In genomic region chr5:143101740-143102386, GRCh38 we compare ENCODE assay signal across 9 cellular contexts.
DNase-seq lines count a peak whose midpoint lies in the region; TF ChIP-seq lines count a peak whose summit lies in the region.
"Had no signal": no experiment of that assay in that cellular context is flagged by ENCODE, and none has a peak within 500 bp of the region (broad histone marks: within the 10 kb centered on the region; RNA-seq: fewer than 3 reads in every experiment).

No MANE protein-coding gene starts in this region.

- peaks cover 24% of the 10 kb centered on the region for H3K4me1 Mint-ChIP-seq in activated naive CD8-positive, alpha-beta T cell (ENCODE audit: low read depth)
- H3K4me1 Mint-ChIP-seq in neural crest cell = peaks cover 15% of the 10 kb centered on the region

- TF ChIP-seq CTCF in MM.1S (IDR thresholded peaks at IDR 0.05; ENCODE audit: low read length) = no peak
- TF ChIP-seq CTCF in neural crest cell (conservative IDR thresholded peaks at IDR 0.05) = no peak

- DNase-seq in AG20443 (ENCODE audit: low spot score) = peak; percentile 18
- DNase-seq in MM.1S = no peak
- no peak for DNase-seq in neural crest cell (ENCODE audit: low read depth, low spot score)
- no peak for DNase-seq in DMS79 (lab: John Stamatoyannopoulos, UW)
- no peak for DNase-seq in NCI-H2081 treated with DMSO at 0.1 percent for 48 hours (lab: John Stamatoyannopoulos, UW)
- no peak for DNase-seq in NK-92 treated with Interleukin-12 subunit alpha and Interleukin-12 subunit beta, amount 100 ng/mL, for 24 hours (lab: John Stamatoyannopoulos, UW)
- no peak for DNase-seq in NCI-H1436 (lab: John Stamatoyannopoulos, UW)
- DNase-seq: cortex of kidney had no signal

- no peak overlapping the region for H3K4me3 ChIP-seq in MM.1S (ENCODE audit: low read length)

- H3K36me3 ChIP-seq in MM.1S (replicated peaks; ENCODE audit: insufficient read depth, low read length) = no peaks in the 10 kb centered on the region

- 0 out of 2 replicates have a peak overlapping the region, but pooled peaks have one; percentile 51 for H3K27ac ChIP-seq in MM.1S (ENCODE audit: low read length)

- H3K9ac ChIP-seq in MM.1S (ENCODE audit: low read length) = no peak overlapping the region

- H3K9me3 ChIP-seq in MM.1S (replicated peaks; ENCODE audit: insufficient read depth, low read length) = no peaks in the 10 kb centered on the region

- H3K79me2 ChIP-seq in MM.1S (ENCODE audit: low read length) = no peaks in the 10 kb centered on the region

- H3K27me3 ChIP-seq in MM.1S (replicated peaks; ENCODE audit: insufficient read depth, low read length) = no peaks in the 10 kb centered on the region

- peaks cover 15% of the 10 kb centered on the region for H3K4me1 ChIP-seq in MM.1S (ENCODE audit: low read length)

- 0 out of 2 replicates have a peak, but pooled peaks cover 3% of the 10 kb centered on the region for H3F3A ChIP-seq in MM.1S (ENCODE audit: insufficient read depth, low read length)

- H3K9me3 Mint-ChIP-seq in activated naive CD8-positive, alpha-beta T cell (ENCODE audit: low read depth) = no peaks in the 10 kb centered on the region
- no peaks in the 10 kb centered on the region for H3K9me3 Mint-ChIP-seq in neural crest cell

- H3K9me2 ChIP-seq in MM.1S (replicated peaks; ENCODE audit: insufficient read depth, low read length) = no peaks in the 10 kb centered on the region

- peaks cover 6% of the 10 kb centered on the region for H3K36me3 Mint-ChIP-seq in activated naive CD8-positive, alpha-beta T cell
- no peaks in the 10 kb centered on the region for H3K36me3 Mint-ChIP-seq in neural crest cell (ENCODE audit: low read depth)

- H3K27me3 Mint-ChIP-seq in activated naive CD8-positive, alpha-beta T cell = no peaks in the 10 kb centered on the region
- no peaks in the 10 kb centered on the region for H3K27me3 Mint-ChIP-seq in neural crest cell (ENCODE audit: low read depth)

- H4K20me1 ChIP-seq in MM.1S (ENCODE audit: insufficient read depth, low read length) = no peaks in the 10 kb centered on the region

- H3K27ac Mint-ChIP-seq in activated naive CD8-positive, alpha-beta T cell = peak overlapping the region; percentile 83
- H3K27ac Mint-ChIP-seq in neural crest cell (ENCODE audit: unreplicated experiment) = peak overlapping the region; percentile 96

- H3K4me2 ChIP-seq in MM.1S (ENCODE audit: low read depth, low read length) = peak overlapping the region; percentile 65; the same call in 1 of the 2 replicates

- H2AFZ ChIP-seq in MM.1S (ENCODE audit: low read length) = no peak overlapping the region

- no peak overlapping the region for H3K4me3 Mint-ChIP-seq in activated naive CD8-positive, alpha-beta T cell
- H3K4me3 Mint-ChIP-seq in neural crest cell = no peak overlapping the region
